8 cellular contexts compared by ENCODE assay signal in genomic region chr9:33023661-33024060, GRCh38. TPM values are rescaled to one million over a fixed set of nuclear protein-coding genes. Genes with fewer than 3 reads are reported as not detected.
DNase-seq lines count a peak whose midpoint lies in the region; ATAC-seq and TF ChIP-seq lines count a peak whose summit lies in the region.

No MANE protein-coding gene starts in this region.

- TF ChIP-seq EP300 in transverse colon (IDR thresholded peaks at IDR 0.05; ENCODE audit: low read depth): no peak

- H3K27ac Mint-ChIP-seq in activated naive CD4-positive, alpha-beta T cell treated with anti-CD3 and anti-CD28 coated beads for 36 hours: peak overlapping the region; percentile 94

- H3K27ac ChIP-seq in lower lobe of right lung (peak overlapping the region; percentile 99), transverse colon (peak overlapping the region; percentile 98 to 100 (median 99)), colonic mucosa (no peak overlapping the region)

- H3K36me3 Mint-ChIP-seq in activated naive CD4-positive, alpha-beta T cell treated with anti-CD3 and anti-CD28 coated beads for 36 hours (ENCODE audit: low read depth): peaks cover 48% of the 10 kb centered on the region

- H3K4me3 ChIP-seq in astrocyte of the cerebellum (ENCODE audit: low read depth, low read length) (peak overlapping the region; percentile 99), lower lobe of right lung (peak overlapping the region; percentile 92), transverse colon (peak overlapping the region in 1 of 4 donors; percentile 98), colonic mucosa (no peak overlapping the region)

- ATAC-seq in lower lobe of right lung: no peak
- ATAC-seq in HG03469 (IDR thresholded peaks at IDR 0.05; ENCODE audit: unreplicated experiment): no peak

- intact Hi-C loops in activated naive CD4-positive, alpha-beta T cell treated with anti-CD3 and anti-CD28 coated beads for 36 hours (cut with micrococcal nuclease): loop anchor here (2.0 kb wide), 2 partner anchors 135 to 423 kb away; partner anchors contain the start of gene AQP3
- intact Hi-C loops in lower lobe of right lung (cut with DNase I): no loop called here
- intact Hi-C loops in transverse colon (cut with DNase I; ENCODE audit: low total_unique reads): no loop called here
- intact Hi-C loops in colonic mucosa (cut with DNase I): no loop called here

- TF ChIP-seq CTCF in astrocyte of the cerebellum (IDR thresholded peaks at IDR 0.05; ENCODE audit: low read depth, low read length, missing control alignments): no peak
- TF ChIP-seq CTCF in lower lobe of right lung (IDR thresholded peaks at IDR 0.05): no peak
- no peak for TF ChIP-seq CTCF in transverse colon (IDR thresholded peaks at IDR 0.05)
- TF ChIP-seq CTCF in colonic mucosa (IDR thresholded peaks at IDR 0.05): no peak

- no peak overlapping the region for H3K9ac ChIP-seq in colonic mucosa (ENCODE audit: low read depth in 2 of 2, low read length in 2 of 2)

- TF ChIP-seq POLR2A in transverse colon (IDR thresholded peaks at IDR 0.05): no peak

- H3K9me3 Mint-ChIP-seq in activated naive CD4-positive, alpha-beta T cell treated with anti-CD3 and anti-CD28 coated beads for 36 hours: no peaks in the 10 kb centered on the region

- in situ Hi-C loops in astrocyte of the cerebellum (cut with HindIII; ENCODE audit: low sequenced_read_pairs) (no loop called here), transverse colon (cut with MboI; ENCODE audit: low pct_ligation_motif_present in 1 of 4, low pct_unique_long_range_greater_than_20kb in 1 of 4, low sequenced_read_pairs in 3 of 4) (no loop called here)

- H3K27me3 ChIP-seq in lower lobe of right lung (ENCODE audit: low read depth) (no peaks in the 10 kb centered on the region), transverse colon (no peaks in the 10 kb centered on the region), colonic mucosa (no peaks in the 10 kb centered on the region)

- H3K36me3 ChIP-seq in lower lobe of right lung (peaks cover 45% of the 10 kb centered on the region), transverse colon (no peaks in the 10 kb centered on the region), colonic mucosa (no peaks in the 10 kb centered on the region)

- H3K4me1 Mint-ChIP-seq in activated naive CD4-positive, alpha-beta T cell treated with anti-CD3 and anti-CD28 coated beads for 36 hours (ENCODE audit: low read depth): peaks cover 62% of the 10 kb centered on the region

- peak overlapping the region; percentile 95 for H3K4me3 Mint-ChIP-seq in activated naive CD4-positive, alpha-beta T cell treated with anti-CD3 and anti-CD28 coated beads for 36 hours

- H3K9me3 ChIP-seq in lower lobe of right lung (no peaks in the 10 kb centered on the region), transverse colon (no peaks in the 10 kb centered on the region), colonic mucosa (no peaks in the 10 kb centered on the region)

- H3K4me1 ChIP-seq in lower lobe of right lung (peaks cover 46% of the 10 kb centered on the region), transverse colon (peaks cover 13 to 47% (median 35%) of the 10 kb centered on the region in 4 donors), colonic mucosa (peaks cover 8% of the 10 kb centered on the region)

- CTCF ChIA-PET in activated naive CD4-positive, alpha-beta T cell treated with anti-CD3 and anti-CD28 coated beads for 36 hours (lab: Charles Lee): no interaction called here

- no peaks in the 10 kb centered on the region for H3K27me3 Mint-ChIP-seq in activated naive CD4-positive, alpha-beta T cell treated with anti-CD3 and anti-CD28 coated beads for 36 hours (ENCODE audit: low read depth)

- 86 to 95% methylated on average over 4 of the region's 4 CpGs for WGBS in transverse colon (ENCODE audit: low coverage in 1 of 2), 2 donors

- DNase-seq in activated naive CD4-positive, alpha-beta T cell treated with anti-CD3 and anti-CD28 coated beads for 36 hours: no peak
- DNase-seq in activated naive CD4-positive, alpha-beta T cell (lab: John Stamatoyannopoulos, UW): no peak
- no peak for DNase-seq in astrocyte of the cerebellum (ENCODE audit: low read depth)
- DNase-seq in lower lobe of right lung: no peak
- DNase-seq in transverse colon: no peak
- DNase-seq in NCI-H2227 treated with DMSO at 0.1 percent for 48 hours (lab: John Stamatoyannopoulos, UW): no peak
- no peak for DNase-seq in colonic mucosa

RNA-seq across cellular contexts. Expression of gene DNAJA1, which starts 1.4 kb away (rescaled TPM):
- total RNA-seq in activated naive CD4-positive, alpha-beta T cell treated with anti-CD3 and anti-CD28 coated beads for 36 hours: 100 to 1,000 TPM; 110 to 120 TPM
- total RNA-seq in lower lobe of right lung (155 TPM), transverse colon (10 to 100 TPM in 3 of 4 donors, 1 to 10 TPM in 1; 7.9 to 68.3 (median 47.1) TPM), colonic mucosa (10 to 100 TPM; 66.4 to 93.6 TPM)

RNA-seq across cellular contexts. Expression of gene APTX, which starts 22.2 kb away (rescaled TPM):
- total RNA-seq in activated naive CD4-positive, alpha-beta T cell treated with anti-CD3 and anti-CD28 coated beads for 36 hours: 10 to 100 TPM; 41.8 to 42.0 TPM
- total RNA-seq in lower lobe of right lung (21.2 TPM), transverse colon (10 to 100 TPM in 3 of 4 donors, 1 to 10 TPM in 1; 8.6 to 24.1 (median 13.7) TPM), colonic mucosa (10 to 100 TPM; 22.6 to 33.3 TPM)

RNA-seq across cellular contexts. Expression of gene SMU1, which starts 52.8 kb away (rescaled TPM):
- total RNA-seq in activated naive CD4-positive, alpha-beta T cell treated with anti-CD3 and anti-CD28 coated beads for 36 hours: 10 to 100 TPM; 23.7 to 23.9 TPM
- total RNA-seq in lower lobe of right lung (20.5 TPM), transverse colon (10 to 100 TPM in 2 of 4 donors, 1 to 10 TPM in 2; 7.2 to 14.6 (median 10.4) TPM), colonic mucosa (10 to 100 TPM; 17.4 to 18.7 TPM)
